Comparison of ENCODE assay signal across 9 cellular contexts in genomic region chr2:39516347-39517101, GRCh38.
DNase-seq lines count a peak whose midpoint lies in the region; ATAC-seq and TF ChIP-seq lines count a peak whose summit lies in the region.
"Had no signal": no experiment of that assay in that cellular context is flagged by ENCODE, and none has a peak within 500 bp of the region (broad histone marks: within the 10 kb centered on the region; RNA-seq: fewer than 3 reads in every experiment).

No MANE protein-coding gene starts in this region.

- peaks cover 50% of the 10 kb centered on the region for H3K4me1 Mint-ChIP-seq in neural crest cell
- H3K4me1 Mint-ChIP-seq in activated CD4-positive, alpha-beta memory T cell treated with anti-CD3 and anti-CD28 coated beads, Interleukin-2, amount 10 ng/mL, durations not matched to agents 7 days and 5 days: peaks cover 27% of the 10 kb centered on the region

- no TSS peak for BruUV-seq in PC-3 (replicated peaks; lab: Mats Ljungman, UMichigan)

- ATAC-seq in PC-3: no peak
- ATAC-seq in foreskin keratinocyte: no peak
- ATAC-seq in GM18498 (IDR thresholded peaks at IDR 0.05; ENCODE audit: unreplicated experiment): no peak
- ATAC-seq: activated CD8-positive, alpha-beta T cell treated with anti-CD3 and anti-CD28 coated beads, Interleukin-2, amount 10 ng/mL, durations not matched to agents 7 days and 5 days had no signal

- no peaks in the 10 kb centered on the region for H4K20me1 ChIP-seq in PC-3 (ENCODE audit: low read length)

- H3K27ac ChIP-seq in PC-3 (ENCODE audit: low read length): no peak overlapping the region
- H3K27ac ChIP-seq in foreskin keratinocyte: no peak overlapping the region

- intact Hi-C loops in PC-3 (cut with micrococcal nuclease): loop anchor here (5.0 to 10.0 kb wide), 2 partner anchors 126 to 208 kb away; no protein-coding TSS in a partner anchor

- no peaks in the 10 kb centered on the region for H3K9me2 ChIP-seq in PC-3 (replicated peaks; ENCODE audit: low read length)

- peak overlapping the region; percentile 47 for H2AFZ ChIP-seq in PC-3 (ENCODE audit: low read length)

- 0 out of 2 replicates have a peak, but pooled peaks cover 5% of the 10 kb centered on the region for H3K9me3 ChIP-seq in PC-3 (ENCODE audit: low read length)

- H3K36me3 Mint-ChIP-seq in neural crest cell (ENCODE audit: low read depth): peaks cover 3% of the 10 kb centered on the region
- H3K36me3 Mint-ChIP-seq in activated CD4-positive, alpha-beta memory T cell treated with anti-CD3 and anti-CD28 coated beads, Interleukin-2, amount 10 ng/mL, durations not matched to agents 7 days and 5 days (ENCODE audit: low read depth): peaks cover 5% of the 10 kb centered on the region

- H3K27me3 ChIP-seq in PC-3 (ENCODE audit: low read length) (no peaks in the 10 kb centered on the region), foreskin keratinocyte (no peaks in the 10 kb centered on the region)

- TF ChIP-seq CTCF in PC-3 (conservative IDR thresholded peaks at IDR 0.05; ENCODE audit: low read depth, low read length) (peak; percentile 38; the same call in 1 of the 2 replicates), foreskin keratinocyte (conservative IDR thresholded peaks at IDR 0.05) (peak; percentile 47), neural crest cell (conservative IDR thresholded peaks at IDR 0.05) (no peak)

- POLR2A ChIA-PET in PC-3 (lab: Charles Lee; ENCODE audit: unreplicated experiment): interaction anchor here (0.6 kb wide), 1 partner anchor 282 kb away, joined by 3 read pairs; no protein-coding TSS in a partner anchor
- POLR2A ChIA-PET in activated CD4-positive, alpha-beta memory T cell treated with anti-CD3 and anti-CD28 coated beads, Interleukin-2, amount 10 ng/mL, durations not matched to agents 7 days and 5 days (lab: Charles Lee): no interaction called here

- no peak overlapping the region for H3K4me3 Mint-ChIP-seq in neural crest cell
- H3K4me3 Mint-ChIP-seq in activated CD4-positive, alpha-beta memory T cell treated with anti-CD3 and anti-CD28 coated beads, Interleukin-2, amount 10 ng/mL, durations not matched to agents 7 days and 5 days: no peak overlapping the region
- H3K4me3 Mint-ChIP-seq: activated CD8-positive, alpha-beta T cell treated with anti-CD3 and anti-CD28 coated beads, Interleukin-2, amount 10 ng/mL, durations not matched to agents 7 days and 5 days had no signal

- no peaks in the 10 kb centered on the region for H3F3A ChIP-seq in PC-3 (ENCODE audit: low read length, unreplicated experiment)

- peak; percentile 18 for DNase-seq in COR-L47 (lab: John Stamatoyannopoulos, UW)
- no peak for DNase-seq in PC-3
- no peak for DNase-seq in foreskin keratinocyte
- no peak for DNase-seq in neural crest cell (ENCODE audit: low read depth, low spot score)
- DNase-seq in EL: no peak
- DNase-seq in NCI-H1436 treated with DMSO at 0.1 percent for 48 hours (lab: John Stamatoyannopoulos, UW): no peak
- no peak for DNase-seq in activated CD4-positive, alpha-beta memory T cell treated with anti-CD3 and anti-CD28 coated beads, Interleukin-2, amount 10 ng/mL, durations not matched to agents 7 days and 5 days
- DNase-seq: activated CD8-positive, alpha-beta T cell treated with anti-CD3 and anti-CD28 coated beads, Interleukin-2, amount 10 ng/mL, durations not matched to agents 7 days and 5 days had no signal

- H3K79me2 ChIP-seq in PC-3 (ENCODE audit: low read length): no peaks in the 10 kb centered on the region

- no peak overlapping the region for H3K9ac ChIP-seq in PC-3 (ENCODE audit: low read length)

- H3K27me3 Mint-ChIP-seq in neural crest cell (ENCODE audit: low read depth): no peaks in the 10 kb centered on the region
- H3K27me3 Mint-ChIP-seq in activated CD4-positive, alpha-beta memory T cell treated with anti-CD3 and anti-CD28 coated beads, Interleukin-2, amount 10 ng/mL, durations not matched to agents 7 days and 5 days: no peaks in the 10 kb centered on the region

- CTCF ChIA-PET in PC-3 (lab: Charles Lee): interaction anchor here (0.7 kb wide), 1 partner anchor 1963 kb away, joined by 3 read pairs; no protein-coding TSS in a partner anchor
- CTCF ChIA-PET in activated CD4-positive, alpha-beta memory T cell treated with anti-CD3 and anti-CD28 coated beads, Interleukin-2, amount 10 ng/mL, durations not matched to agents 7 days and 5 days (lab: Charles Lee): no interaction called here

- H3K4me2 ChIP-seq in PC-3 (ENCODE audit: low read length): no peak overlapping the region

- H3K9me3 Mint-ChIP-seq in neural crest cell: no peaks in the 10 kb centered on the region
- H3K9me3 Mint-ChIP-seq in activated CD4-positive, alpha-beta memory T cell treated with anti-CD3 and anti-CD28 coated beads, Interleukin-2, amount 10 ng/mL, durations not matched to agents 7 days and 5 days: peaks cover 4% of the 10 kb centered on the region

- H3K4me3 ChIP-seq in PC-3 (ENCODE audit: low read length): no peak overlapping the region

- H3K4me1 ChIP-seq in PC-3 (ENCODE audit: insufficient read depth, low read length): peaks cover 34% of the 10 kb centered on the region
- H3K4me1 ChIP-seq in foreskin keratinocyte: peaks cover 25% of the 10 kb centered on the region

- H3K27ac Mint-ChIP-seq in neural crest cell (ENCODE audit: unreplicated experiment): peak overlapping the region; percentile 21
- H3K27ac Mint-ChIP-seq in activated CD4-positive, alpha-beta memory T cell treated with anti-CD3 and anti-CD28 coated beads, Interleukin-2, amount 10 ng/mL, durations not matched to agents 7 days and 5 days: no peak overlapping the region
- H3K27ac Mint-ChIP-seq: activated CD8-positive, alpha-beta T cell treated with anti-CD3 and anti-CD28 coated beads, Interleukin-2, amount 10 ng/mL, durations not matched to agents 7 days and 5 days had no signal

- H3K36me3 ChIP-seq in PC-3 (ENCODE audit: low read depth, low read length): 0 out of 2 replicates have a peak, but pooled peaks cover under 1% of the 10 kb centered on the region
